Comparison of ENCODE assay signal across 26 cellular contexts in genomic region chr1:213287987-213288386, GRCh38.
"Had no signal": no experiment of that assay in that cellular context is flagged by ENCODE, and none has a peak within 500 bp of the region (broad histone marks: within the 10 kb centered on the region; RNA-seq: fewer than 3 reads in every experiment).

No MANE protein-coding gene starts in this region.

- H3K27ac Mint-ChIP-seq: activated CD4-positive, alpha-beta memory T cell treated with anti-CD3 and anti-CD28 coated beads for 36 hours; activated CD4-positive, alpha-beta T cell treated with anti-CD3 and anti-CD28 coated beads, Interleukin-2, amount 10 ng/mL, durations not matched to agents 24 days and 14 days; activated naive CD4-positive, alpha-beta T cell treated with anti-CD3 and anti-CD28 coated beads, Interleukin-2, amount 50 U/mL, for 24 hours; activated naive CD8-positive, alpha-beta T cell treated with anti-CD3 and anti-CD28 coated beads, Interleukin-2, amount 50 U/mL, for 24 hours; activated T-helper 17 cell treated with anti-CD3 and anti-CD28 coated beads, Interleukin-2, amount 50 U/mL, for 72 hours; mesothelial cell of epicardium; stimulated activated effector memory CD8-positive, alpha-beta T cell treated with anti-CD3 and anti-CD28 coated beads, Interleukin-12 subunit alpha, Interleukin-12 subunit beta, amount 100 ng/mL, for 72 hours; stimulated activated naive CD8-positive, alpha-beta T cell treated with anti-CD3 and anti-CD28 coated beads, Interleukin-15, Interleukin-2, amounts not matched to agents 100 ng/mL and 50 ng/mL, for 24 hours had no signal

- ATAC-seq: activated naive CD8-positive, alpha-beta T cell treated with anti-CD3 and anti-CD28 coated beads, Interleukin-2, amount 50 U/mL, for 24 hours; activated T-cell treated with anti-CD3 and anti-CD28 coated beads, Interleukin-2, amount 50 U/mL, for 4 hours; activated T-helper 17 cell treated with anti-CD3 and anti-CD28 coated beads, Interleukin-2, amount 50 U/mL, for 72 hours; gastrocnemius medialis; left ventricle myocardium superior; sciatic nerve; stimulated activated effector memory CD8-positive, alpha-beta T cell treated with anti-CD3 and anti-CD28 coated beads, Interleukin-12 subunit alpha, Interleukin-12 subunit beta, amount 100 ng/mL, for 72 hours had no signal

- H3K9me3 Mint-ChIP-seq: activated CD4-positive, alpha-beta T cell treated with anti-CD3 and anti-CD28 coated beads, Interleukin-2, amount 10 ng/mL, durations not matched to agents 24 days and 14 days; activated T-helper 17 cell treated with anti-CD3 and anti-CD28 coated beads, Interleukin-2, amount 50 U/mL, for 72 hours had no signal

- H3K4me3 Mint-ChIP-seq: activated CD4-positive, alpha-beta memory T cell treated with anti-CD3 and anti-CD28 coated beads for 36 hours; activated CD4-positive, alpha-beta T cell treated with anti-CD3 and anti-CD28 coated beads, Interleukin-2, amount 10 ng/mL, durations not matched to agents 24 days and 14 days; activated naive CD4-positive, alpha-beta T cell treated with anti-CD3 and anti-CD28 coated beads, Interleukin-2, amount 50 U/mL, for 24 hours; activated naive CD8-positive, alpha-beta T cell treated with anti-CD3 and anti-CD28 coated beads, Interleukin-2, amount 50 U/mL, for 24 hours; activated T-cell treated with anti-CD3 and anti-CD28 coated beads, Interleukin-2, amount 50 U/mL, for 4 hours; activated T-helper 17 cell treated with anti-CD3 and anti-CD28 coated beads, Interleukin-2, amount 50 U/mL, for 72 hours; mesothelial cell of epicardium; naive B cell; stimulated activated effector memory CD8-positive, alpha-beta T cell treated with anti-CD3 and anti-CD28 coated beads, Interleukin-12 subunit alpha, Interleukin-12 subunit beta, amount 100 ng/mL, for 72 hours; stimulated activated naive CD8-positive, alpha-beta T cell treated with anti-CD3 and anti-CD28 coated beads, Interleukin-15, Interleukin-2, amounts not matched to agents 100 ng/mL and 50 ng/mL, for 24 hours had no signal

- H3K9me3 ChIP-seq: breast epithelium, gastrocnemius medialis, ovary, prostate gland, thyroid gland had no signal

- H3K36me3 Mint-ChIP-seq: activated CD4-positive, alpha-beta memory T cell treated with anti-CD3 and anti-CD28 coated beads for 36 hours; stimulated activated effector memory CD8-positive, alpha-beta T cell treated with anti-CD3 and anti-CD28 coated beads, Interleukin-12 subunit alpha, Interleukin-12 subunit beta, amount 100 ng/mL, for 72 hours had no signal

- DNase-seq: activated CD4-positive, alpha-beta memory T cell treated with anti-CD3 and anti-CD28 coated beads for 36 hours; activated CD4-positive, alpha-beta T cell treated with anti-CD3 and anti-CD28 coated beads, Interleukin-2, amount 10 ng/mL, durations not matched to agents 24 days and 14 days; activated CD4-positive, CD25-positive, alpha-beta regulatory T cell treated with anti-CD3 and anti-CD28 coated beads, Interleukin-2, amount 50 U/mL, for 72 hours; activated naive CD8-positive, alpha-beta T cell treated with anti-CD3 and anti-CD28 coated beads, Interleukin-2, amount 50 U/mL, for 24 hours; activated T-cell treated with anti-CD3 and anti-CD28 coated beads, Interleukin-2, amount 50 U/mL, for 4 hours; effector CD8-positive, alpha-beta T cell; erythroblast; gastrocnemius medialis; glutamatergic neuron; islet precursor cell; left ventricle myocardium superior; naive B cell; ovary; retina; small intestine; stimulated activated CD4-positive, alpha-beta T cell treated with anti-CD3 and anti-CD28 coated beads, Interleukin-4, amount 100 ng/mL, for 24 hours; T-helper 2 cell; thyroid gland had no signal

- H3K27me3 Mint-ChIP-seq: activated CD4-positive, alpha-beta memory T cell treated with anti-CD3 and anti-CD28 coated beads for 36 hours; activated CD4-positive, alpha-beta T cell treated with anti-CD3 and anti-CD28 coated beads, Interleukin-2, amount 10 ng/mL, durations not matched to agents 24 days and 14 days; activated naive CD8-positive, alpha-beta T cell treated with anti-CD3 and anti-CD28 coated beads, Interleukin-2, amount 50 U/mL, for 24 hours; activated T-helper 17 cell treated with anti-CD3 and anti-CD28 coated beads, Interleukin-2, amount 50 U/mL, for 72 hours; naive B cell; stimulated activated naive CD8-positive, alpha-beta T cell treated with anti-CD3 and anti-CD28 coated beads, Interleukin-15, Interleukin-2, amounts not matched to agents 100 ng/mL and 50 ng/mL, for 24 hours had no signal

- H3K4me1 ChIP-seq: breast epithelium, gastrocnemius medialis, prostate gland, thyroid gland had no signal

- H3K4me1 Mint-ChIP-seq: activated CD4-positive, alpha-beta T cell treated with anti-CD3 and anti-CD28 coated beads, Interleukin-2, amount 10 ng/mL, durations not matched to agents 24 days and 14 days; activated naive CD4-positive, alpha-beta T cell treated with anti-CD3 and anti-CD28 coated beads, Interleukin-2, amount 50 U/mL, for 24 hours; activated naive CD8-positive, alpha-beta T cell treated with anti-CD3 and anti-CD28 coated beads, Interleukin-2, amount 50 U/mL, for 24 hours; activated T-helper 17 cell treated with anti-CD3 and anti-CD28 coated beads, Interleukin-2, amount 50 U/mL, for 72 hours; mesothelial cell of epicardium; naive B cell; stimulated activated effector memory CD8-positive, alpha-beta T cell treated with anti-CD3 and anti-CD28 coated beads, Interleukin-12 subunit alpha, Interleukin-12 subunit beta, amount 100 ng/mL, for 72 hours had no signal

- H3K36me3 ChIP-seq: breast epithelium, gastrocnemius medialis, ovary, prostate gland, thyroid gland had no signal

- H3K27me3 ChIP-seq: breast epithelium, gastrocnemius medialis, ovary, thyroid gland had no signal

- H3K27ac ChIP-seq: breast epithelium, gastrocnemius medialis, ovary, prostate gland, thyroid gland had no signal

- H3K4me3 ChIP-seq: breast epithelium, gastrocnemius medialis, ovary, prostate gland, thyroid gland had no signal
